ENCODE assay signal across 15 cellular contexts in genomic region chr3:127749361-127749760, GRCh38.
A peak's percentile ranks its signal among the peaks of the same experiment; 100 is the strongest.
DNase-seq lines count a peak whose midpoint lies in the region; ATAC-seq and TF ChIP-seq lines count a peak whose summit lies in the region.
"Had no signal": no experiment of that assay in that cellular context is flagged by ENCODE, and none has a peak within 500 bp of the region (broad histone marks: within the 10 kb centered on the region; RNA-seq: fewer than 3 reads in every experiment).

No MANE protein-coding gene starts in this region.

- peaks cover 75 to 80% (median 77%) of the 10 kb centered on the region in 10 experiments for H3K4me1 ChIP-seq in BLaER1 treated with 17β-estradiol and CSF1 and Interleukin-3, amounts not matched to agents 10 nM and 100 nM
- peaks cover 79% of the 10 kb centered on the region for H3K4me1 ChIP-seq in OCI-LY3 (ENCODE audit: low read length)
- H3K4me1 ChIP-seq in psoas muscle: peaks cover 55% of the 10 kb centered on the region
- H3K4me1 ChIP-seq: parathyroid adenoma had no signal

- TF ChIP-seq CTCF in OCI-LY3 (IDR thresholded peaks at IDR 0.05; ENCODE audit: low read depth, low read length) (no peak), coronary artery (IDR thresholded peaks at IDR 0.05) (no peak), psoas muscle (IDR thresholded peaks at IDR 0.05) (no peak)

- peaks cover 55% of the 10 kb centered on the region for H3K79me2 ChIP-seq in OCI-LY3 (ENCODE audit: low read length)
- H3K79me2 ChIP-seq: parathyroid adenoma had no signal

- intact Hi-C loops in psoas muscle (cut with DNase I): loop anchor here (5.0 kb wide), 3 partner anchors 43 to 73 kb away; partner anchors contain the start of gene MGLL (in 1 of the 2)

- H4K20me1 ChIP-seq in BLaER1 treated with 17β-estradiol and CSF1 and Interleukin-3, amounts not matched to agents 10 nM and 100 nM: no peaks in the 10 kb centered on the region
- no peaks in the 10 kb centered on the region for H4K20me1 ChIP-seq in OCI-LY3 (ENCODE audit: insufficient read depth, low read length)

- peak overlapping the region in 4 of 11 experiments; percentile 59 to 74 (median 66); a peak in 3 of 22 replicates for H3K9ac ChIP-seq in BLaER1 treated with 17β-estradiol and CSF1 and Interleukin-3, amounts not matched to agents 10 nM and 100 nM
- peak overlapping the region; percentile 98 for H3K9ac ChIP-seq in OCI-LY3 (ENCODE audit: low read length)
- H3K9ac ChIP-seq: parathyroid adenoma had no signal

- ATAC-seq in psoas muscle (no peak), GM21381 (IDR thresholded peaks at IDR 0.05; ENCODE audit: unreplicated experiment) (no peak)

- no peak overlapping the region for H2AFZ ChIP-seq in OCI-LY3 (ENCODE audit: low read depth, low read length)
- H2AFZ ChIP-seq: parathyroid adenoma had no signal

- 82 to 91% (median 91%) methylated on average over 3 of the region's 3 CpGs for WGBS in psoas muscle, 3 donors

- H3K27me3 ChIP-seq in BLaER1 treated with 17β-estradiol and CSF1 and Interleukin-3, amounts not matched to agents 10 nM and 100 nM: peaks cover 0 to 56% (median 0%) of the 10 kb centered on the region in 11 experiments; a peak in 8 of 22 replicates
- no peaks in the 10 kb centered on the region for H3K27me3 ChIP-seq in OCI-LY3 (ENCODE audit: low read depth, low read length)
- no peaks in the 10 kb centered on the region for H3K27me3 ChIP-seq in psoas muscle (ENCODE audit: insufficient read depth in 3 of 3, low read length in 2 of 3)

- DNase-seq in coronary artery (ENCODE audit: low spot score) (no peak), psoas muscle (no peak), NCI-H2227 treated with DMSO at 0.1 percent for 48 hours (lab: John Stamatoyannopoulos, UW) (no peak), cerebellar nuclear complex (lab: John Stamatoyannopoulos, UW) (no peak), GOT3 (lab: John Stamatoyannopoulos, UW) (no peak)
- DNase-seq: activated CD4-positive, alpha-beta T cell treated with anti-CD3 and anti-CD28 coated beads, Interleukin-2, amount 10 ng/mL, durations not matched to agents 24 days and 14 days; activated gamma-delta T cell; H7; hippocampal formation had no signal

- H3K36me3 ChIP-seq in BLaER1 treated with 17β-estradiol and CSF1 and Interleukin-3, amounts not matched to agents 10 nM and 100 nM: no peaks in the 10 kb centered on the region
- H3K36me3 ChIP-seq in OCI-LY3 (replicated peaks; ENCODE audit: low read depth, low read length) (peaks cover 35% of the 10 kb centered on the region), psoas muscle (ENCODE audit: insufficient read depth in 1 of 2, low read depth in 1 of 2) (no peaks in the 10 kb centered on the region)
- H3K36me3 ChIP-seq: lower lobe of right lung had no signal

- H3K4me3 ChIP-seq in BLaER1 treated with 17β-estradiol and CSF1 and Interleukin-3, amounts not matched to agents 10 nM and 100 nM: no peak overlapping the region
- H3K4me3 ChIP-seq in OCI-LY3 (ENCODE audit: low read length) (no peak overlapping the region), coronary artery (no peak overlapping the region), psoas muscle (no peak overlapping the region)
- H3K4me3 ChIP-seq: lower lobe of right lung had no signal

- H3K9me3 ChIP-seq in BLaER1 treated with 17β-estradiol and CSF1 and Interleukin-3, amounts not matched to agents 10 nM and 100 nM (replicated peaks in 1 of 11): no peaks in the 10 kb centered on the region
- H3K9me3 ChIP-seq in OCI-LY3 (ENCODE audit: insufficient read depth, low read length) (no peaks in the 10 kb centered on the region), psoas muscle (no peaks in the 10 kb centered on the region)
- H3K9me3 ChIP-seq: lower lobe of right lung had no signal

- peak overlapping the region; percentile 81 to 92 (median 85) for H3K4me2 ChIP-seq in BLaER1 treated with 17β-estradiol and CSF1 and Interleukin-3, amounts not matched to agents 10 nM and 100 nM
- H3K4me2 ChIP-seq in OCI-LY3 (ENCODE audit: low read length): peak overlapping the region; percentile 85

- H3K27ac ChIP-seq in BLaER1 treated with 17β-estradiol and CSF1 and Interleukin-3, amounts not matched to agents 10 nM and 100 nM: peak overlapping the region in 9 of 11 experiments; percentile 73 to 87 (median 81); a peak in 16 of 22 replicates
- peak overlapping the region; percentile 97 for H3K27ac ChIP-seq in OCI-LY3 (ENCODE audit: low read length)
- H3K27ac ChIP-seq in coronary artery: peak overlapping the region; percentile 68 to 91
- peak overlapping the region; percentile 70 for H3K27ac ChIP-seq in psoas muscle
- H3K27ac ChIP-seq: C4-2B, parathyroid adenoma had no signal
